9 cellular contexts compared by ENCODE assay signal in the genomic region with DNA sequence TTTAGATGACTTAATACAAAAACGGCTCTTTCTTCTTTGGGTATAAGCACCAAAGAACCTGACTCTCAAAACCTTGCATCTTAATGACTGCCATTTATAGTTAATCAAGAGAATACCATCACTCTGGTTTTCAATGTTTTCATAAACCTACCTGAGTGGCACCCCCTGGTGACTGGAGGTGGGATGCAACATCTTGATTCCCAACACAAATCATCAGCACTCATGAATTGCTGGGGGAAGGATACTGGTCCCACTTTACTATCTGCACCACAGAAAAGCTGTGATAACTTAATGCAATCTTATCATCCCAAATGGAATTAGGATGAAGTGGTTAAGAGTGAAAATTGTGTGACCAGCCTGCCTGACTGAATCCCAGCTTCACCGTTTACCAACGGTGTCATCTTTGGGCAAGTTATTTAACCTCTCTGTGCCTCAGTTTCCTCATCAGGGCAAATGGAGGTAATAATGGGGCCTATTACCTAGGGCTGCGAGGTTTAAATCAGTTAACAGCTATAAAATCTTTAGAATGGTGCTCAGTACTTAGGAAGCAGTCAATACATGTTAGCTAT.
A peak's percentile ranks its signal among the peaks of the same experiment; 100 is the strongest.
DNase-seq lines count a peak whose midpoint lies in the region; ATAC-seq and TF ChIP-seq lines count a peak whose summit lies in the region.
"Had no signal": no experiment of that assay in that cellular context is flagged by ENCODE, and none has a peak within 500 bp of the region (broad histone marks: within the 10 kb centered on the region; RNA-seq: fewer than 3 reads in every experiment).

No MANE protein-coding gene starts in this region.

- H3K9me3 Mint-ChIP-seq in CD8-positive, alpha-beta memory T cell: no peaks in the 10 kb centered on the region

- ATAC-seq in HG02588 (IDR thresholded peaks at IDR 0.05; ENCODE audit: unreplicated experiment) (peak; percentile 36), GM21381 (IDR thresholded peaks at IDR 0.05; ENCODE audit: unreplicated experiment) (no peak)

- DNase-seq in CD8-positive, alpha-beta memory T cell: peak in 2 of 5 donors; percentile 28 to 50
- peak; percentile 41 for DNase-seq in activated CD4-positive, CD25-positive, alpha-beta regulatory T cell treated with anti-CD3 and anti-CD28 coated beads, Interleukin-2, amount 50 U/mL, for 72 hours
- no peak for DNase-seq in esophagus squamous epithelium (lab: John Stamatoyannopoulos, UW)
- DNase-seq in stimulated activated CD4-positive, alpha-beta T cell treated with anti-CD3 and anti-CD28 coated beads, Interleukin-12 subunit alpha, Interleukin-12 subunit beta, amount 100 ng/mL, for 48 hours (ENCODE audit: low read depth in 2 of 3, low spot score in 1 of 3): peak; percentile 10 to 35 (median 23)
- DNase-seq in NCI-H1048 (lab: John Stamatoyannopoulos, UW): no peak
- no peak for DNase-seq in dedifferentiated amniotic fluid mesenchymal stem cell (ENCODE audit: extremely low spot score)

- POLR2A ChIA-PET in CD8-positive, alpha-beta memory T cell (lab: Charles Lee): no interaction called here

- H3K4me3 Mint-ChIP-seq in CD8-positive, alpha-beta memory T cell: peak overlapping the region in 5 of 7 donors; percentile 13 to 71 (median 60)

- WGBS in esophagus squamous epithelium, 2 donors: 77 to 80% methylated on average over 4 of the region's 4 CpGs

- no peak for TF ChIP-seq POLR2A in esophagus squamous epithelium (IDR thresholded peaks at IDR 0.05)

- no peak overlapping the region for H3K4me3 ChIP-seq in CD8-positive, alpha-beta memory T cell (ENCODE audit: low read length)
- H3K4me3 ChIP-seq in esophagus squamous epithelium: no peak overlapping the region
- H3K4me3 ChIP-seq: lung had no signal

- H3K27ac ChIP-seq in CD8-positive, alpha-beta memory T cell (ENCODE audit: low read depth, low read length): no peak overlapping the region
- H3K27ac ChIP-seq in esophagus squamous epithelium: peak overlapping the region in 1 of 4 donors; percentile 49

- intact Hi-C loops in esophagus squamous epithelium (cut with DNase I): no loop called here

- H3K27me3 Mint-ChIP-seq in CD8-positive, alpha-beta memory T cell: no peaks in the 10 kb centered on the region

- peaks cover 8% of the 10 kb centered on the region for H3K36me3 ChIP-seq in CD8-positive, alpha-beta memory T cell (ENCODE audit: insufficient read depth, low read length)
- H3K36me3 ChIP-seq in esophagus squamous epithelium: no peaks in the 10 kb centered on the region

- peak overlapping the region; percentile 81 to 97 (median 96) for H3K27ac Mint-ChIP-seq in CD8-positive, alpha-beta memory T cell

- TF ChIP-seq CTCF in esophagus squamous epithelium (IDR thresholded peaks at IDR 0.05): peak in 4 of 6 experiments; percentile 14 to 54 (median 18)

- H3K36me3 Mint-ChIP-seq in CD8-positive, alpha-beta memory T cell: peaks cover 6 to 36% (median 17%) of the 10 kb centered on the region in 3 donors

- H3K4me1 ChIP-seq in CD8-positive, alpha-beta memory T cell (ENCODE audit: insufficient read depth, low read length): peaks cover 59% of the 10 kb centered on the region
- peaks cover 9 to 30% (median 13%) of the 10 kb centered on the region in 3 donors for H3K4me1 ChIP-seq in esophagus squamous epithelium

- CTCF ChIA-PET in CD8-positive, alpha-beta memory T cell (lab: Charles Lee): interaction anchor here (0.8 to 4.3 kb wide), 13 partner anchors 9 to 523 kb away, joined by 3 to 33 read pairs (median 3); no protein-coding TSS in a partner anchor

- H3K9me3 ChIP-seq in CD8-positive, alpha-beta memory T cell (ENCODE audit: low read length): no peaks in the 10 kb centered on the region
- no peaks in the 10 kb centered on the region for H3K9me3 ChIP-seq in esophagus squamous epithelium

- H3K27me3 ChIP-seq in CD8-positive, alpha-beta memory T cell (ENCODE audit: insufficient read depth, low read length, poor library complexity, severe bottlenecking): no peaks in the 10 kb centered on the region
- no peaks in the 10 kb centered on the region for H3K27me3 ChIP-seq in esophagus squamous epithelium

- peaks cover 76 to 90% (median 85%) of the 10 kb centered on the region in 3 donors for H3K4me1 Mint-ChIP-seq in CD8-positive, alpha-beta memory T cell

Comparison
In these comparisons a context has a peak if more than half of its experiments do, and no peak if none do; other contexts are left out.
1. DNase-seq: peak in activated CD4-positive, CD25-positive, alpha-beta regulatory T cell treated with anti-CD3 and anti-CD28 coated beads, Interleukin-2, amount 50 U/mL, for 72 hours (single experiment) and stimulated activated CD4-positive, alpha-beta T cell treated with anti-CD3 and anti-CD28 coated beads, Interleukin-12 subunit alpha, Interleukin-12 subunit beta, amount 100 ng/mL, for 48 hours (3 of 3); none in esophagus squamous epithelium (single experiment), NCI-H1048 (single experiment) and dedifferentiated amniotic fluid mesenchymal stem cell (single experiment).